ENCODE assay signal across 24 cellular contexts in genomic region chr11:112809429-112809828, GRCh38.
"Had no signal": no experiment of that assay in that cellular context is flagged by ENCODE, and none has a peak within 500 bp of the region (broad histone marks: within the 10 kb centered on the region; RNA-seq: fewer than 3 reads in every experiment).

No MANE protein-coding gene starts in this region.

- DNase-seq: activated CD4-positive, alpha-beta T cell treated with anti-CD3 and anti-CD28 coated beads, Interleukin-2, amount 10 ng/mL, durations not matched to agents 7 days and 5 days; activated CD4-positive, alpha-beta T cell treated with anti-CD3 and anti-CD28 coated beads, Interleukin-2, amount 50 U/mL, for 48 hours; activated CD8-positive, alpha-beta T cell treated with anti-CD3 and anti-CD28 coated beads, Interleukin-2, amount 10 ng/mL, durations not matched to agents 7 days and 5 days; activated gamma-delta T cell treated with Interleukin-2 at 50 U/mL for 16 hours; activated naive CD4-positive, alpha-beta T cell treated with anti-CD3 and anti-CD28 coated beads, Interleukin-2, amount 10 ng/mL, durations not matched to agents 7 days and 5 days; activated naive CD8-positive, alpha-beta T cell treated with anti-CD3 and anti-CD28 coated beads, Interleukin-2, amount 50 U/mL, for 24 hours; activated T-cell treated with anti-CD3 and anti-CD28 coated beads for 4 hours; activated T-cell treated with anti-CD3 and anti-CD28 coated beads, Interleukin-2, amount 50 U/mL, for 4 hours; anterior cingulate cortex; IMR-90; NCI-H1048; NCI-H1105 treated with DMSO at 0.1 percent for 48 hours; NCI-H1436; NCI-H1694; NCI-H1930; NCI-H2081 treated with DMSO at 0.1 percent for 48 hours; NCI-H345; NCI-H524 treated with DMSO at 0.1 percent for 48 hours; NCI-H774; SHP77; SJCRH30; T1000 had no signal

- H3K27me3 ChIP-seq: SJCRH30 had no signal

- H3K36me3 ChIP-seq: SJCRH30 had no signal

- H3K27ac ChIP-seq: SJCRH30, SK-N-MC had no signal

- H3K9me3 ChIP-seq: SJCRH30 had no signal

- H3K4me3 ChIP-seq: K562, SJCRH30, SK-N-MC had no signal
